26 cellular contexts compared by ENCODE assay signal in genomic region chr3:57735405-57735804, GRCh38.
"Had no signal": no experiment of that assay in that cellular context is flagged by ENCODE, and none has a peak within 500 bp of the region (broad histone marks: within the 10 kb centered on the region; RNA-seq: fewer than 3 reads in every experiment).

No MANE protein-coding gene starts in this region.

- ATAC-seq: activated CD8-positive, alpha-beta T cell treated with anti-CD3 and anti-CD28 coated beads for 36 hours; activated naive CD8-positive, alpha-beta T cell treated with anti-CD3 and anti-CD28 coated beads, Interleukin-2, amount 50 U/mL, for 24 hours; activated T-cell treated with anti-CD3 and anti-CD28 coated beads, Interleukin-2, amount 50 U/mL, for 4 hours had no signal

- H3K4me3 ChIP-seq: ascending aorta had no signal

- H3K36me3 ChIP-seq: ascending aorta had no signal

- DNase-seq: activated B cell treated with CpG ODN at 0.5 μM for 24 hours; activated CD4-positive, alpha-beta memory T cell treated with anti-CD3 and anti-CD28 coated beads for 36 hours; activated CD4-positive, alpha-beta T cell treated with anti-CD3 and anti-CD28 coated beads for 4 hours; activated CD4-positive, alpha-beta T cell treated with anti-CD3 and anti-CD28 coated beads, Interleukin-2, amount 10 ng/mL, durations not matched to agents 24 days and 14 days; activated CD4-positive, alpha-beta T cell treated with anti-CD3 and anti-CD28 coated beads, Interleukin-2, amount 50 U/mL, for 1 hour; activated CD4-positive, alpha-beta T cell treated with anti-CD3 and anti-CD28 coated beads, Interleukin-2, amount 50 U/mL, for 4 hours; activated CD4-positive, CD25-positive, alpha-beta regulatory T cell treated with anti-CD3 and anti-CD28 coated beads, Interleukin-2, amount 50 U/mL, for 72 hours; activated CD8-positive, alpha-beta memory T cell treated with anti-CD3 and anti-CD28 coated beads, Interleukin-2, amount 50 U/mL, for 4 hours; activated CD8-positive, alpha-beta T cell treated with anti-CD3 and anti-CD28 coated beads for 36 hours; activated effector memory CD4-positive, alpha-beta T cell treated with Interleukin-2 at 50 U/mL for 16 hours; activated gamma-delta T cell; activated naive CD4-positive, alpha-beta T cell treated with anti-CD3 and anti-CD28 coated beads, Interleukin-2, amount 10 ng/mL, durations not matched to agents 7 days and 5 days; activated naive CD4-positive, alpha-beta T cell treated with Interleukin-2 at 50 U/mL for 16 hours; activated naive CD8-positive, alpha-beta T cell treated with anti-CD3 and anti-CD28 coated beads, Interleukin-2, amount 10 ng/mL, durations not matched to agents 7 days and 5 days; activated naive CD8-positive, alpha-beta T cell treated with anti-CD3 and anti-CD28 coated beads, Interleukin-2, amount 50 U/mL, for 24 hours; activated T-cell treated with anti-CD3 and anti-CD28 coated beads for 4 hours; activated T-cell treated with anti-CD3 and anti-CD28 coated beads, Interleukin-2, amount 50 U/mL, for 1 hour; activated T-cell treated with anti-CD3 and anti-CD28 coated beads, Interleukin-2, amount 50 U/mL, for 4 hours; amygdala; anterior cingulate cortex; central memory CD4-positive, alpha-beta T cell; T-helper 1 cell; T-helper 2 cell; T-helper 9 cell had no signal

- H3K9me3 ChIP-seq: ascending aorta had no signal

- H3K4me1 ChIP-seq: ascending aorta had no signal

- H3K27ac ChIP-seq: ascending aorta, VCaP had no signal

- H3K27me3 ChIP-seq: ascending aorta had no signal
